1 cellular context compared by ENCODE assay signal in the genomic region with DNA sequence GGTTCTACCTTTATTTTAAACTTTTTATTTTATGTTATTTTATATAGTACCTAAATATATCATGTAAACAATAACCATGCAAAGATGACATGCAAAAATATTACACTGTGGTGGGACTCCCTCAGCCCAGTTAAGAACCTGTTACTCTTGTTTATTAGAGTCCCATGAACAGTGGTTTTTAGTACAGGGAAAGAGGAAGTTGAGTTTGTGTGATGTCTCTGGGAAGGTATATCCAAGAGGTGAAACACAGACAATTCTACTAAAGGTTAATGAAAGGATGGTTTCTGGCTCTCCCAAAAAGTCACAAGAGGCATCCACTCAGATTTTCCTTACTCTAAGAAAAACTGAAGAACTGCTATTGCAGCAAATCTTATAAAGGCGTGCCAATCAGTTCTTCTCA.
TF ChIP-seq lines count a peak whose summit lies in the region.

No MANE protein-coding gene starts in this region.

TF ChIP-seq in K562, 482 proteins besides CTCF, POLR2A, EP300 and RAD21:
- TF ChIP-seq, protein P1, sequence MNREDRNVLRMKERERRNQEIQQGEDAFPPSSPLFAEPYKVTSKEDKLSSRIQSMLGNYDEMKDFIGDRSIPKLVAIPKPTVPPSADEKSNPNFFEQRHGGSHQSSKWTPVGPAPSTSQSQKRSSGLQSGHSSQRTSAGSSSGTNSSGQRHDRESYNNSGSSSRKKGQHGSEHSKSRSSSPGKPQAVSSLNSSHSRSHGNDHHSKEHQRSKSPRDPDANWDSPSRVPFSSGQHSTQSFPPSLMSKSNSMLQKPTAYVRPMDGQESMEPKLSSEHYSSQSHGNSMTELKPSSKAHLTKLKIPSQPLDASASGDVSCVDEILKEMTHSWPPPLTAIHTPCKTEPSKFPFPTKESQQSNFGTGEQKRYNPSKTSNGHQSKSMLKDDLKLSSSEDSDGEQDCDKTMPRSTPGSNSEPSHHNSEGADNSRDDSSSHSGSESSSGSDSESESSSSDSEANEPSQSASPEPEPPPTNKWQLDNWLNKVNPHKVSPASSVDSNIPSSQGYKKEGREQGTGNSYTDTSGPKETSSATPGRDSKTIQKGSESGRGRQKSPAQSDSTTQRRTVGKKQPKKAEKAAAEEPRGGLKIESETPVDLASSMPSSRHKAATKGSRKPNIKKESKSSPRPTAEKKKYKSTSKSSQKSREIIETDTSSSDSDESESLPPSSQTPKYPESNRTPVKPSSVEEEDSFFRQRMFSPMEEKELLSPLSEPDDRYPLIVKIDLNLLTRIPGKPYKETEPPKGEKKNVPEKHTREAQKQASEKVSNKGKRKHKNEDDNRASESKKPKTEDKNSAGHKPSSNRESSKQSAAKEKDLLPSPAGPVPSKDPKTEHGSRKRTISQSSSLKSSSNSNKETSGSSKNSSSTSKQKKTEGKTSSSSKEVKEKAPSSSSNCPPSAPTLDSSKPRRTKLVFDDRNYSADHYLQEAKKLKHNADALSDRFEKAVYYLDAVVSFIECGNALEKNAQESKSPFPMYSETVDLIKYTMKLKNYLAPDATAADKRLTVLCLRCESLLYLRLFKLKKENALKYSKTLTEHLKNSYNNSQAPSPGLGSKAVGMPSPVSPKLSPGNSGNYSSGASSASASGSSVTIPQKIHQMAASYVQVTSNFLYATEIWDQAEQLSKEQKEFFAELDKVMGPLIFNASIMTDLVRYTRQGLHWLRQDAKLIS (CRISPR knock-in tag; IDR thresholded peaks at IDR 0.05), result no peak
- no peak for TF ChIP-seq ZNF165 (CRISPR knock-in tag; IDR thresholded peaks at IDR 0.05; ENCODE audit: borderline replicate concordance)
- no peak for TF ChIP-seq PRPF4 (IDR thresholded peaks at IDR 0.05; ENCODE audit: insufficient read depth, low read depth, low read length, poor library complexity, severe bottlenecking)
- TF ChIP-seq ZNF274 (IDR thresholded peaks at IDR 0.05; ENCODE audit: borderline replicate concordance, low read depth, low read length), result no peak
- TF ChIP-seq, protein P2, sequence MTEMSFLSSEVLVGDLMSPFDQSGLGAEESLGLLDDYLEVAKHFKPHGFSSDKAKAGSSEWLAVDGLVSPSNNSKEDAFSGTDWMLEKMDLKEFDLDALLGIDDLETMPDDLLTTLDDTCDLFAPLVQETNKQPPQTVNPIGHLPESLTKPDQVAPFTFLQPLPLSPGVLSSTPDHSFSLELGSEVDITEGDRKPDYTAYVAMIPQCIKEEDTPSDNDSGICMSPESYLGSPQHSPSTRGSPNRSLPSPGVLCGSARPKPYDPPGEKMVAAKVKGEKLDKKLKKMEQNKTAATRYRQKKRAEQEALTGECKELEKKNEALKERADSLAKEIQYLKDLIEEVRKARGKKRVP (CRISPR knock-in tag; IDR thresholded peaks at IDR 0.05), result no peak
- no peak for TF ChIP-seq NFYB (IDR thresholded peaks at IDR 0.05; ENCODE audit: extremely low read depth, insufficient read length)
- TF ChIP-seq RNF2 (IDR thresholded peaks at IDR 0.05), result no peak
- no peak for TF ChIP-seq PHF21A (IDR thresholded peaks at IDR 0.05; ENCODE audit: borderline replicate concordance, low read depth)
- TF ChIP-seq MXI1 (IDR thresholded peaks at IDR 0.05; ENCODE audit: low read depth, low read length), result no peak
